Comparison of ENCODE assay signal across 1 cellular context in the genomic region with DNA sequence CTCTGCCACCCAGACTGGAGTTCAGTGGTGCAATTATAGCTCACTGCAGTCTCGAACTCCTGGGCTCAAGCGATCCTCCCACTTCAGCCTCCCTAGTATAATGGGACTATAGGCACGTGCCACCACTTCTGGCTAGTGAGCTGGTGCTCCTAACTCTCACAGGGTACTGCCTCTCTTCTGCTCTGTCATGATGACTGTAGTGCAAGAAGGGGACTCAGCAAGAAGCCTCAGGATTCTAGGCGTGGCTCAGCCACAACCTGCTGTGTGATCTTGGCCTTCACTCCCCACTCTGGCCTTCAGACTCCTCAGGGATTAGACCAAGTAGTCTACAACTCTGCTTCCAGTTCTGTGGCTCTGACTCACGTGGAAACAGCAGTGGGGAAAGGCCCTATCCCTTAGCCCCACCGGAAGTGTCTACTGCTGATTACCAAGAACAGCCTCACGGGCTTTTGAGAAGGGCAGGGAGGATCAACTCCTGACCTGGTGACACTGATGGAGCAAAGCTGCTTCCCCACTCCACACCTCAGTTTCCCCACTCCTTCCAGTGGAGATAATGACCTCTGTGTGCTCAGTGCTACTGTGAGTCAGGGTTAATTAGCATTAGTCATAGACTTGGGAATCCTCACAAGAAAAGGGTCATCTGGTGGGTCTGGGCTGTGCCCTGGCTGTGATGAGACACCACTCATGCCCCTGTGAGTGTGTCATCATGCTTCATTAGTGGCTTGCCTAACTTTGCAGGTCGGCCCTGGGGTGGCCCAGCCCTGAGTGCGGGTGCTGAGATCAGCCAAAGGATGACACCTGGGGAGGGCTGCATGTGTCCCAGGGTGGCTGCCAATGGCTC.
TF ChIP-seq lines count a peak whose summit lies in the region.

No MANE protein-coding gene starts in this region.

TF ChIP-seq in IMR-90, 13 proteins besides CTCF, POLR2A, EP300 and RAD21 (continued from another document):
- TF ChIP-seq NFE2L2 (IDR thresholded peaks at IDR 0.05; ENCODE audit: low read depth, low read length) (peak; percentile 87), BHLHE40 (IDR thresholded peaks at IDR 0.05; ENCODE audit: low read depth, low read length) (peak; percentile 68; the same call in 1 of the 2 replicates), CEBPB (IDR thresholded peaks at IDR 0.05; ENCODE audit: low read depth, low read length) (peak; percentile 93)
- TF ChIP-seq, protein P1, sequence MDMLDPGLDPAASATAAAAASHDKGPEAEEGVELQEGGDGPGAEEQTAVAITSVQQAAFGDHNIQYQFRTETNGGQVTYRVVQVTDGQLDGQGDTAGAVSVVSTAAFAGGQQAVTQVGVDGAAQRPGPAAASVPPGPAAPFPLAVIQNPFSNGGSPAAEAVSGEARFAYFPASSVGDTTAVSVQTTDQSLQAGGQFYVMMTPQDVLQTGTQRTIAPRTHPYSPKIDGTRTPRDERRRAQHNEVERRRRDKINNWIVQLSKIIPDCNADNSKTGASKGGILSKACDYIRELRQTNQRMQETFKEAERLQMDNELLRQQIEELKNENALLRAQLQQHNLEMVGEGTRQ (IDR thresholded peaks at IDR 0.05; ENCODE audit: low read depth, low read length), result no peak
- TF ChIP-seq, protein P2, sequence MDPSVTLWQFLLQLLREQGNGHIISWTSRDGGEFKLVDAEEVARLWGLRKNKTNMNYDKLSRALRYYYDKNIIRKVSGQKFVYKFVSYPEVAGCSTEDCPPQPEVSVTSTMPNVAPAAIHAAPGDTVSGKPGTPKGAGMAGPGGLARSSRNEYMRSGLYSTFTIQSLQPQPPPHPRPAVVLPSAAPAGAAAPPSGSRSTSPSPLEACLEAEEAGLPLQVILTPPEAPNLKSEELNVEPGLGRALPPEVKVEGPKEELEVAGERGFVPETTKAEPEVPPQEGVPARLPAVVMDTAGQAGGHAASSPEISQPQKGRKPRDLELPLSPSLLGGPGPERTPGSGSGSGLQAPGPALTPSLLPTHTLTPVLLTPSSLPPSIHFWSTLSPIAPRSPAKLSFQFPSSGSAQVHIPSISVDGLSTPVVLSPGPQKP (IDR thresholded peaks at IDR 0.05; ENCODE audit: borderline replicate concordance, low read depth, low read length), result no peak
